10 cellular contexts compared by ENCODE assay signal in the genomic region with DNA sequence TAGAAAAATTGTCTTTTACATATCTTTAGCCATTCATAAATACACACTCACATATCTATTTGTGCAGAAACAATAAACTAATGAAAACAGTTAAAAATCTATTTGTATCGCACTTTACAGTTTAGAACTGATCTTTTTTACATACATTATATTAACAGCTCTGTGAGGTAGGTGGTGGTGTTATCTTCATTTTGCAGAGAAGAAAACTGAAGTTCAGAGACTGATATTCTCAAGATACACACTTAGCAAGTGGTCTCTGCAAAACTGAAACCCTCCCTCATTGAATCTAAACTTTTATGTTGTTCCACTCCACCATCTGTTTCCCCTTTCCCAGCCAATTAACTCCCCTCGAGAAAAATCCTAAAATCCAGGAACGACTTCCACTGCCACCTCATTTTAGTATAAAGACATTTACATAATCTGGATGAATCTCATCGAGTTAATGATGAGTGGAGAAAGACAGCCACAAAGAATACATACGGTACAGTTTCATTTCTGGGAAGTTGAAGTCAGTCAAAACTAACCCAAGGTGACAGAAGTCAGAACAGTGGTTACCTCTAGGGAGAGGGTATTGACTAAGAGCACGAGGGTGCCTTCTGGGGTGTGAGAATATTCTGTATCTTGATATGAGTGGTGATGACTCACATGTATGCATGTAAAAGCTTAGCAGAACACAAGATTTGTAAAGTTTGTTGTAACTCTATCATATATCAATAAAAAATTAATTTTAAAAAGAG.
DNase-seq lines count a peak whose midpoint lies in the region; ATAC-seq, FAIRE-seq and TF ChIP-seq lines count a peak whose summit lies in the region.
"Had no signal": no experiment of that assay in that cellular context is flagged by ENCODE, and none has a peak within 500 bp of the region (broad histone marks: within the 10 kb centered on the region; RNA-seq: fewer than 3 reads in every experiment).

No MANE protein-coding gene starts in this region.

- H3K27ac ChIP-seq in mammary epithelial cell (ENCODE audit: insufficient read depth, low read depth, low read length) = no peak overlapping the region
- H3K27ac ChIP-seq in thyroid gland = no peak overlapping the region
- H3K27ac ChIP-seq: cardiac muscle cell had no signal

- CTCF ChIA-PET in mammary epithelial cell (lab: Charles Lee; ENCODE audit: low non-redundant PET) = no interaction called here

- TF ChIP-seq POLR2A in thyroid gland (IDR thresholded peaks at IDR 0.05) (no peak), H54 (IDR thresholded peaks at IDR 0.05; ENCODE audit: low read depth, low read length) (no peak)

- BruUV-seq in mammary epithelial cell (replicated peaks; lab: Mats Ljungman, UMichigan) = no TSS peak

- H2AFZ ChIP-seq in mammary epithelial cell (ENCODE audit: low read depth, low read length) = no peak overlapping the region

- intact Hi-C loops in mammary epithelial cell (cut with micrococcal nuclease) = no loop called here
- intact Hi-C loops in thyroid gland (cut with DNase I) = no loop called here

- no peak for FAIRE-seq in H54 (lab: Jason Lieb, UNC)

- no peaks in the 10 kb centered on the region for H3K79me2 ChIP-seq in mammary epithelial cell (ENCODE audit: insufficient read depth, low read length)

- peak; percentile 81 for DNase-seq in mammary epithelial cell
- DNase-seq in effector CD4-positive, alpha-beta T cell = no peak
- no peak for DNase-seq in NCI-H1092 (lab: John Stamatoyannopoulos, UW)
- DNase-seq in thyroid gland = no peak
- DNase-seq in H54 (ENCODE audit: insufficient read length, low spot score) = no peak
- DNase-seq: stimulated activated naive CD4-positive, alpha-beta T cell treated with Interleukin-2 at 50 U/mL for 16 hours had no signal

- no peak overlapping the region for H3K4me3 ChIP-seq in mammary epithelial cell (replicated peaks in 1 of 3; ENCODE audit: insufficient read depth in 1 of 3, low read depth in 2 of 3, low read length in 3 of 3)
- no peak overlapping the region for H3K4me3 ChIP-seq in thyroid gland (replicated peaks in 1 of 3)
- H3K4me3 ChIP-seq: cardiac muscle cell had no signal

- no peak overlapping the region for H3K9ac ChIP-seq in mammary epithelial cell (ENCODE audit: insufficient read depth, low read length)

- dilution Hi-C loops in mammary epithelial cell (cut with HindIII; ENCODE audit: low sequenced_read_pairs) = no loop called here

- H3K9me3 ChIP-seq in mammary epithelial cell (replicated peaks; ENCODE audit: insufficient read depth, low read length) = no peaks in the 10 kb centered on the region
- H3K9me3 ChIP-seq in thyroid gland = no peaks in the 10 kb centered on the region

- no peak overlapping the region for H3K4me2 ChIP-seq in mammary epithelial cell (ENCODE audit: insufficient read depth, low read depth, low read length)

- no peaks in the 10 kb centered on the region for H3K27me3 ChIP-seq in mammary epithelial cell (ENCODE audit: insufficient read depth, low read length)
- no peaks in the 10 kb centered on the region for H3K27me3 ChIP-seq in thyroid gland
- H3K27me3 ChIP-seq: cardiac muscle cell had no signal

- 70% methylated on average over 6 of the region's 6 CpGs for WGBS in mammary epithelial cell (ENCODE audit: low coverage, missing lambda C conversion rate)
- WGBS in thyroid gland, 2 donors = 78 to 83% methylated on average over 6 of the region's 6 CpGs

- TF ChIP-seq CTCF in mammary epithelial cell (conservative IDR thresholded peaks at IDR 0.05 in 1 of 2, IDR thresholded peaks at IDR 0.05 in 1 of 2; ENCODE audit: extremely low read depth in 1 of 2, insufficient read depth in 1 of 2, low read depth in 1 of 2, low read length in 2 of 2) (no peak), thyroid gland (IDR thresholded peaks at IDR 0.05) (no peak)

- H4K20me1 ChIP-seq in mammary epithelial cell (ENCODE audit: insufficient read depth, low read length) = no peaks in the 10 kb centered on the region

- no peaks in the 10 kb centered on the region for H3K4me1 ChIP-seq in mammary epithelial cell (ENCODE audit: insufficient read depth, low read length)
- peaks cover 5 to 10% of the 10 kb centered on the region in 2 donors for H3K4me1 ChIP-seq in thyroid gland

- H3K36me3 ChIP-seq in mammary epithelial cell (ENCODE audit: insufficient read depth, low read length) (no peaks in the 10 kb centered on the region), thyroid gland (no peaks in the 10 kb centered on the region)
- H3K36me3 ChIP-seq: cardiac muscle cell had no signal

- in situ Hi-C loops in mammary epithelial cell (cut with MboI; ENCODE audit: low sequenced_read_pairs in 2 of 2) = no loop called here

- peak; percentile 97 for ATAC-seq in GM18498 (IDR thresholded peaks at IDR 0.05; ENCODE audit: unreplicated experiment)
- ATAC-seq in GM19452 (IDR thresholded peaks at IDR 0.05; ENCODE audit: unreplicated experiment) = peak; percentile 97
- ATAC-seq in HG03135 (IDR thresholded peaks at IDR 0.05; ENCODE audit: unreplicated experiment) = peak; percentile 98
